Comparison of ENCODE assay signal across 8 cellular contexts in genomic region chr3:58463181-58463941, GRCh38. TPM values are rescaled to one million over a fixed set of nuclear protein-coding genes. Genes with fewer than 3 reads are reported as not detected.
DNase-seq lines count a peak whose midpoint lies in the region; ATAC-seq, FAIRE-seq and TF ChIP-seq lines count a peak whose summit lies in the region.

No MANE protein-coding gene starts in this region.

- intact Hi-C loops in lower leg skin (cut with DNase I; ENCODE audit: low total_unique reads): no loop called here

- TF ChIP-seq CTCF in 22Rv1 (IDR thresholded peaks at IDR 0.05) (peak; percentile 95), lower leg skin (IDR thresholded peaks at IDR 0.05) (peak in 1 of 3 donors; percentile 18)

- no peak overlapping the region for H3K4me3 ChIP-seq in lower leg skin (ENCODE audit: low read depth, poor library complexity, severe bottlenecking)

- H3K27me3 Mint-ChIP-seq in activated CD4-positive, alpha-beta T cell treated with anti-CD3 and anti-CD28 coated beads, Interleukin-2, amount 10 ng/mL, durations not matched to agents 7 days and 5 days: peaks cover 1% of the 10 kb centered on the region

- peak; percentile 17 for FAIRE-seq in GM12892 (lab: Jason Lieb, UNC)

- H3K4me3 Mint-ChIP-seq in activated CD4-positive, alpha-beta T cell treated with anti-CD3 and anti-CD28 coated beads, Interleukin-2, amount 10 ng/mL, durations not matched to agents 7 days and 5 days: peak overlapping the region; percentile 29

- CTCF ChIA-PET in activated CD4-positive, alpha-beta T cell treated with anti-CD3 and anti-CD28 coated beads, Interleukin-2, amount 10 ng/mL, durations not matched to agents 7 days and 5 days (lab: Charles Lee): interaction anchor here (0.7 to 1.8 kb wide), 7 partner anchors 9 to 66 kb away, joined by 3 to 14 read pairs (median 4); partner anchors contain the start of genes KCTD6 and PDHB

- DNase-seq in GM12892 (ENCODE audit: insufficient read length): peak; percentile 45
- DNase-seq in NCI-H2196 treated with DMSO at 0.1 percent for 48 hours (lab: John Stamatoyannopoulos, UW; ENCODE audit: unreplicated experiment): peak; percentile 21
- DNase-seq in activated CD4-positive, alpha-beta T cell treated with anti-CD3 and anti-CD28 coated beads, Interleukin-2, amount 10 ng/mL, durations not matched to agents 7 days and 5 days: peak; percentile 73
- peak; percentile 34 for DNase-seq in dedifferentiated amniotic fluid mesenchymal stem cell (ENCODE audit: extremely low spot score)
- DNase-seq in lower leg skin (ENCODE audit: low spot score in 2 of 2): peak; percentile 57 to 91
- peak; percentile 24 to 48 (median 47) for DNase-seq in stimulated activated CD4-positive, alpha-beta T cell treated with anti-CD3 and anti-CD28 coated beads, TNF-alpha, amount 100 ng/mL, for 1 hour (ENCODE audit: low read depth in 3 of 3, low spot score in 1 of 3)

- POLR2A ChIA-PET in activated CD4-positive, alpha-beta T cell treated with anti-CD3 and anti-CD28 coated beads, Interleukin-2, amount 10 ng/mL, durations not matched to agents 7 days and 5 days (lab: Charles Lee): no interaction called here

- H3K9me3 Mint-ChIP-seq in activated CD4-positive, alpha-beta T cell treated with anti-CD3 and anti-CD28 coated beads, Interleukin-2, amount 10 ng/mL, durations not matched to agents 7 days and 5 days: no peaks in the 10 kb centered on the region

- WGBS in lower leg skin, 2 donors: 14 to 16% methylated on average over 18 of the region's 18 CpGs

- no peak overlapping the region for H3K27ac Mint-ChIP-seq in activated CD4-positive, alpha-beta T cell treated with anti-CD3 and anti-CD28 coated beads, Interleukin-2, amount 10 ng/mL, durations not matched to agents 7 days and 5 days

- peaks cover 21% of the 10 kb centered on the region for H3K4me1 Mint-ChIP-seq in activated CD4-positive, alpha-beta T cell treated with anti-CD3 and anti-CD28 coated beads, Interleukin-2, amount 10 ng/mL, durations not matched to agents 7 days and 5 days

- H3K27ac ChIP-seq in 22Rv1: peak overlapping the region; percentile 39; the same call in 1 of the 2 replicates

- ATAC-seq in HG03039 (IDR thresholded peaks at IDR 0.05; ENCODE audit: unreplicated experiment): peak; percentile 91

- TF ChIP-seq POLR2A in GM12892 (IDR thresholded peaks at IDR 0.05; ENCODE audit: low read depth, low read length): no peak
- no peak for TF ChIP-seq POLR2A in lower leg skin (IDR thresholded peaks at IDR 0.05)

- H3K36me3 Mint-ChIP-seq in activated CD4-positive, alpha-beta T cell treated with anti-CD3 and anti-CD28 coated beads, Interleukin-2, amount 10 ng/mL, durations not matched to agents 7 days and 5 days (ENCODE audit: low read depth): no peaks in the 10 kb centered on the region

RNA-seq across cellular contexts. Expression of gene KCTD6, which starts 28.5 kb away (rescaled TPM):
- 6.3 TPM for polyA plus RNA-seq in GM12892 (2012; ENCODE audit: missing spikeins)
- total RNA-seq in activated CD4-positive, alpha-beta T cell treated with anti-CD3 and anti-CD28 coated beads, Interleukin-2, amount 10 ng/mL, durations not matched to agents 7 days and 5 days: 10 to 100 TPM in 1 of 2 experiments, 1 to 10 TPM in 1; 7.7 to 10.8 TPM
- total RNA-seq in lower leg skin: 10 to 100 TPM in 3 of 4 donors, 1 to 10 TPM in 1; 9.4 to 14.8 (median 11.6) TPM

RNA-seq across cellular contexts. Expression of gene PDHB, which starts 29.7 kb away (rescaled TPM):
- polyA plus RNA-seq in GM12892 (2012; ENCODE audit: missing spikeins): 63.3 TPM
- 10 to 100 TPM; 47.6 to 50.6 TPM for total RNA-seq in activated CD4-positive, alpha-beta T cell treated with anti-CD3 and anti-CD28 coated beads, Interleukin-2, amount 10 ng/mL, durations not matched to agents 7 days and 5 days
- 100 to 1,000 TPM in 2 of 4 donors, 10 to 100 TPM in 2; 36.9 to 112 (median 77.8) TPM for total RNA-seq in lower leg skin

Comparison
In these comparisons a context has a peak if more than half of its experiments do, and no peak if none do; other contexts are left out.
1. DNase-seq: peak in every context shown above with its lines; median percentile 74 in lower leg skin; 73 in activated CD4-positive, alpha-beta T cell treated with anti-CD3 and anti-CD28 coated beads, Interleukin-2, amount 10 ng/mL, durations not matched to agents 7 days and 5 days; 47 in stimulated activated CD4-positive, alpha-beta T cell treated with anti-CD3 and anti-CD28 coated beads, TNF-alpha, amount 100 ng/mL, for 1 hour; 45 in GM12892; 34 in dedifferentiated amniotic fluid mesenchymal stem cell; 21 in NCI-H2196 treated with DMSO at 0.1 percent for 48 hours.